ENCODE assay signal across 9 cellular contexts in genomic region chr6:11202513-11203305, GRCh38. TPM values are rescaled to one million over a fixed set of nuclear protein-coding genes. Genes with fewer than 3 reads are reported as not detected.
DNase-seq lines count a peak whose midpoint lies in the region; ATAC-seq, FAIRE-seq and TF ChIP-seq lines count a peak whose summit lies in the region.
"Had no signal": no experiment of that assay in that cellular context is flagged by ENCODE, and none has a peak within 500 bp of the region (broad histone marks: within the 10 kb centered on the region; RNA-seq: fewer than 3 reads in every experiment).

No MANE protein-coding gene starts in this region.

- in situ Hi-C loops in HepG2 (cut with HindIII; ENCODE audit: extremely low pct_ligation_motif_present, low pct_unique_long_range_greater_than_20kb): no loop called here

- WGBS in HepG2 (ENCODE audit: low lambda C conversion rate): 11% methylated on average over 9 of the region's 9 CpGs

- intact Hi-C loops in ascending aorta (cut with DNase I): no loop called here
- intact Hi-C loops in HepG2 (cut with micrococcal nuclease; ENCODE audit: unreplicated experiment): loop anchor here (1.0 to 2.0 kb wide), 3 partner anchors 16 to 191 kb away; partner anchors contain the start of gene NEDD9

- H3K9me3 ChIP-seq in ascending aorta: no peaks in the 10 kb centered on the region
- no peaks in the 10 kb centered on the region for H3K9me3 ChIP-seq in HepG2 (ENCODE audit: low read length)
- no peaks in the 10 kb centered on the region for H3K9me3 ChIP-seq in thoracic aorta

- peak in 1 of 2 experiments; percentile 67; a peak in 1 of 4 replicates for TF ChIP-seq POLR2A in HepG2 (IDR thresholded peaks at IDR 0.05; ENCODE audit: insufficient read depth in 1 of 2, low read depth in 2 of 2, low read length in 2 of 2)

- CTCF ChIA-PET in HepG2 (lab: Yijun Ruan, JAX; ENCODE audit: low intra/inter-chr PET ratio, low total read pairs): no interaction called here

- H3K36me3 ChIP-seq in ascending aorta (peaks cover 31 to 87% of the 10 kb centered on the region in 2 donors), HepG2 (replicated peaks in 1 of 2; ENCODE audit: control insufficient read depth in 1 of 2, insufficient read depth in 2 of 2, low read length in 2 of 2) (peaks cover 35 to 82% of the 10 kb centered on the region in 2 experiments), thoracic aorta (peaks cover 11% of the 10 kb centered on the region)

- TF ChIP-seq CTCF in ascending aorta (IDR thresholded peaks at IDR 0.05) (no peak), HepG2 (CRISPR knock-in tag; IDR thresholded peaks at IDR 0.05) (peak; percentile 38), thoracic aorta (IDR thresholded peaks at IDR 0.05) (no peak)

- peak overlapping the region; percentile 53 for H3K27ac Mint-ChIP-seq in activated T-cell treated with anti-CD3 and anti-CD28 coated beads, Interleukin-2, amount 50 U/mL, for 24 hours

- no peak overlapping the region for H2AFZ ChIP-seq in HepG2 (ENCODE audit: low read length)

- peak; percentile 96 for ATAC-seq in HepG2
- ATAC-seq in thoracic aorta (ENCODE audit: insufficient number of reproducible peaks, low FRiP score, low read depth): no peak

- TSS peak; percentile 41 for BruUV-seq in HepG2 (replicated peaks; lab: Mats Ljungman, UMichigan)

- H3K27ac ChIP-seq in ascending aorta: peak overlapping the region; percentile 64 to 94
- peak overlapping the region; percentile 81 for H3K27ac ChIP-seq in HepG2 (ENCODE audit: extremely low read length, insufficient read depth, low read length)
- peak overlapping the region; percentile 37 to 60 for H3K27ac ChIP-seq in thoracic aorta
- H3K27ac ChIP-seq: C4-2B had no signal

- no peak overlapping the region for H3K4me3 Mint-ChIP-seq in activated T-cell treated with anti-CD3 and anti-CD28 coated beads, Interleukin-2, amount 50 U/mL, for 24 hours

- H3K4me1 Mint-ChIP-seq in activated T-cell treated with anti-CD3 and anti-CD28 coated beads, Interleukin-2, amount 50 U/mL, for 24 hours (ENCODE audit: low read depth): peaks cover 68% of the 10 kb centered on the region

- TF ChIP-seq EP300 in HepG2 (IDR thresholded peaks at IDR 0.05; ENCODE audit: low read depth in 2 of 2, low read length in 2 of 2) (peak in 1 of 2 experiments; percentile 94; a peak in 2 of 4 replicates), HepG2 (CRISPR knock-in tag; IDR thresholded peaks at IDR 0.05; ENCODE audit: borderline replicate concordance) (peak; percentile 95)

- peak; percentile 82 for FAIRE-seq in HepG2 (lab: Jason Lieb, UNC)

- H3K4me3 ChIP-seq in ascending aorta (peak overlapping the region in 1 of 2 donors; percentile 32), HepG2 (replicated peaks in 1 of 3; ENCODE audit: insufficient read depth in 1 of 3, low read depth in 2 of 3, low read length in 3 of 3) (no peak overlapping the region), thoracic aorta (peak overlapping the region; percentile 20)

- H3K79me2 ChIP-seq in HepG2 (ENCODE audit: insufficient read depth, low read length): peaks cover 93% of the 10 kb centered on the region

- H3K4me2 ChIP-seq in HepG2 (ENCODE audit: low read depth, low read length): peak overlapping the region; percentile 51; the same call in 1 of the 2 replicates

- no peak for DNase-seq in activated T-cell treated with anti-CD3 and anti-CD28 coated beads, Interleukin-2, amount 50 U/mL, for 24 hours
- DNase-seq in activated T-cell treated with anti-CD3 and anti-CD28 coated beads for 4 hours: no peak
- DNase-seq in ascending aorta (ENCODE audit: low spot score in 2 of 2): peak in 1 of 2 donors; percentile 66
- DNase-seq in HepG2 (ENCODE audit: low spot score): peak; percentile 100
- DNase-seq in thoracic aorta (ENCODE audit: low spot score): no peak
- DNase-seq in DMS114 treated with DMSO at 0.1 percent for 48 hours (lab: John Stamatoyannopoulos, UW; ENCODE audit: unreplicated experiment): no peak
- no peak for DNase-seq in RKO (ENCODE audit: low spot score)
- DNase-seq in KG1 (lab: John Stamatoyannopoulos, UW): no peak

- POLR2A ChIA-PET in HepG2 (lab: Yijun Ruan, JAX): interaction anchor here (0.7 to 5.9 kb wide), 32 partner anchors 10 to 480 kb away, joined by 3 to 85 read pairs (median 5); partner anchors contain the start of genes NEDD9 and TMEM14C

- no peaks in the 10 kb centered on the region for H3K27me3 ChIP-seq in ascending aorta
- no peaks in the 10 kb centered on the region for H3K27me3 ChIP-seq in HepG2 (ENCODE audit: control insufficient read depth in 1 of 2, insufficient read depth in 2 of 2, low read length in 2 of 2)
- H3K27me3 ChIP-seq in thoracic aorta (replicated peaks; ENCODE audit: insufficient read depth): no peaks in the 10 kb centered on the region

- no peaks in the 10 kb centered on the region for H3K9me3 Mint-ChIP-seq in activated T-cell treated with anti-CD3 and anti-CD28 coated beads, Interleukin-2, amount 50 U/mL, for 24 hours

- H3K27me3 Mint-ChIP-seq in activated T-cell treated with anti-CD3 and anti-CD28 coated beads, Interleukin-2, amount 50 U/mL, for 24 hours: no peaks in the 10 kb centered on the region

- peaks cover 23 to 90% of the 10 kb centered on the region in 2 donors for H3K4me1 ChIP-seq in ascending aorta
- H3K4me1 ChIP-seq in HepG2 (ENCODE audit: insufficient read depth, low read length): peaks cover 97% of the 10 kb centered on the region
- peaks cover 54 to 91% of the 10 kb centered on the region in 2 donors for H3K4me1 ChIP-seq in thoracic aorta (ENCODE audit: control insufficient read depth in 1 of 2, low read depth in 2 of 2)

- peaks cover 81% of the 10 kb centered on the region for H3K36me3 Mint-ChIP-seq in activated T-cell treated with anti-CD3 and anti-CD28 coated beads, Interleukin-2, amount 50 U/mL, for 24 hours (ENCODE audit: low read depth)

- peaks cover 89% of the 10 kb centered on the region for H4K20me1 ChIP-seq in HepG2 (ENCODE audit: insufficient read depth, low read length)

- H3K9ac ChIP-seq in HepG2 (ENCODE audit: insufficient read depth, low read depth, low read length): peak overlapping the region; percentile 69

- no peak; the same call in 1 of the 2 replicates for TF ChIP-seq RAD21 in HepG2 (CRISPR knock-in tag; IDR thresholded peaks at IDR 0.05)

TF ChIP-seq in HepG2, 621 proteins besides CTCF, POLR2A, EP300 and RAD21 (continues in another document):
- TF ChIP-seq SNAI1 (CRISPR knock-in tag; IDR thresholded peaks at IDR 0.05; ENCODE audit: borderline replicate concordance) (no peak; the same call in 1 of the 2 replicates), HOXD1 (CRISPR knock-in tag; IDR thresholded peaks at IDR 0.05) (0 out of 2 replicates have a peak, but pooled peaks have one; percentile 20), ZNF441 (CRISPR knock-in tag; IDR thresholded peaks at IDR 0.05; ENCODE audit: borderline replicate concordance) (no peak), MLLT10 (CRISPR knock-in tag; IDR thresholded peaks at IDR 0.05) (no peak), ZNF260 (CRISPR knock-in tag; IDR thresholded peaks at IDR 0.05; ENCODE audit: borderline replicate concordance, low read depth) (no peak), ZMYM2 (CRISPR knock-in tag; IDR thresholded peaks at IDR 0.05) (peak; percentile 4; the same call in 1 of the 2 replicates), MXD3 (CRISPR knock-in tag; IDR thresholded peaks at IDR 0.05) (no peak), CREB3 (CRISPR knock-in tag; IDR thresholded peaks at IDR 0.05) (no peak), CAMTA2 (CRISPR knock-in tag; IDR thresholded peaks at IDR 0.05; ENCODE audit: borderline replicate concordance) (no peak), NCOA2 (CRISPR knock-in tag; IDR thresholded peaks at IDR 0.05) (peak; percentile 94), TCF7L2 (IDR thresholded peaks at IDR 0.05; ENCODE audit: low read depth, low read length) (no peak; the same call in 1 of the 2 replicates), PAF1 (CRISPR knock-in tag; IDR thresholded peaks at IDR 0.05) (no peak), KLF12 (CRISPR knock-in tag; IDR thresholded peaks at IDR 0.05; ENCODE audit: borderline replicate concordance) (no peak), ZNF446 (CRISPR knock-in tag; IDR thresholded peaks at IDR 0.05) (no peak)

RNA-seq across cellular contexts. Expression of gene NEDD9, which starts 29.8 kb away (rescaled TPM):
- 150 TPM for total RNA-seq in ascending aorta
- 27.1 and 31.4 TPM in 2 replicates for total RNA-seq in HepG2 (2016; rRNA removed; fragmentation: Illumina TruSeq; extraction: Trizol)
- total RNA-seq in HepG2 (2016; cell fraction: cytosol; rRNA removed; fragmentation: Illumina TruSeq; extraction: Trizol; ENCODE audit: low read depth): 3.1 and 3.2 TPM in 2 replicates
- total RNA-seq in HepG2 (2016; cell fraction: insoluble cytoplasmic fraction; rRNA removed; fragmentation: Illumina TruSeq; extraction: Trizol): 25.2 and 29.8 TPM in 2 replicates
- total RNA-seq in HepG2 (2016; cell fraction: membrane; rRNA removed; fragmentation: Illumina TruSeq; extraction: Trizol): 11.6 and 12.3 TPM in 2 replicates
- total RNA-seq in HepG2 (2016; cell fraction: nucleus; rRNA removed; fragmentation: Illumina TruSeq; extraction: Trizol): 24.2 and 25.4 TPM in 2 replicates
- 363 and 389 TPM in 2 replicates for polyA plus RNA-seq in HepG2 (2011; rRNA removed)
- polyA plus RNA-seq in HepG2 (2011; cell fraction: cytosol; rRNA removed): 249 and 284 TPM in 2 replicates
- 241 and 254 TPM in 2 replicates for polyA plus RNA-seq in HepG2 (2011; cell fraction: nucleus; rRNA removed)
- polyA plus RNA-seq in HepG2 (2012): 141 and 166 TPM in 2 replicates
- polyA plus RNA-seq in HepG2 (2016; cell fraction: cytosol; fragmentation: Illumina TruSeq; extraction: Trizol; ENCODE audit: low read depth): 1.5 and 2.0 TPM in 2 replicates
- polyA plus RNA-seq in HepG2 (2016; cell fraction: insoluble cytoplasmic fraction; fragmentation: Illumina TruSeq; extraction: Trizol; ENCODE audit: low read depth): 26.5 and 29.0 TPM in 2 replicates
- 4.0 and 4.8 TPM in 2 replicates for polyA plus RNA-seq in HepG2 (2016; cell fraction: membrane; fragmentation: Illumina TruSeq; extraction: Trizol; ENCODE audit: low read depth)
- 28.0 and 29.7 TPM in 2 replicates for polyA plus RNA-seq in HepG2 (2016; cell fraction: nucleus; fragmentation: Illumina TruSeq; extraction: Trizol; ENCODE audit: insufficient read depth, low read depth)
- polyA minus RNA-seq in HepG2 (2011; rRNA and poly(A)+ RNA removed; ENCODE audit: low replicate concordance): 3.4 and 577 TPM in 2 replicates
- polyA minus RNA-seq in HepG2 (2011; cell fraction: cytosol; rRNA and poly(A)+ RNA removed): 263 and 295 TPM in 2 replicates
- polyA minus RNA-seq in HepG2 (2011; cell fraction: nucleus; rRNA and poly(A)+ RNA removed): 268 and 334 TPM in 2 replicates
- total RNA-seq in thoracic aorta: 100 to 1,000 TPM; 122 to 181 TPM
